8 cellular contexts compared by ENCODE assay signal in genomic region chr2:236352761-236353593, GRCh38.
A peak's percentile ranks its signal among the peaks of the same experiment; 100 is the strongest.
DNase-seq lines count a peak whose midpoint lies in the region; ATAC-seq and TF ChIP-seq lines count a peak whose summit lies in the region.

No MANE protein-coding gene starts in this region.

- 19 to 24% methylated on average over 11 to 14 of the region's 14 CpGs for WGBS in endodermal cell (ENCODE audit: insufficient coverage in 1 of 2, insufficient read length in 1 of 2), 2 experiments

- in situ Hi-C loops in Caki2 (cut with HindIII; ENCODE audit: low pct_unique_long_range_greater_than_20kb, low sequenced_read_pairs): no loop called here

- CTCF ChIA-PET in HEK293 (lab: Yijun Ruan, JAX): interaction anchor here (0.6 to 3.6 kb wide), 35 partner anchors 9 to 909 kb away, joined by 3 to 37 read pairs (median 4); partner anchors contain the start of gene COPS8

- H3K9ac ChIP-seq in endodermal cell (ENCODE audit: extremely low read depth, low read length, poor library complexity, severe bottlenecking): no peak overlapping the region

- H3K9me3 ChIP-seq in HEK293 (ENCODE audit: control insufficient read depth, insufficient read depth, low read depth, low read length): no peaks in the 10 kb centered on the region
- H3K9me3 ChIP-seq in endodermal cell (ENCODE audit: control insufficient read depth, low read length): no peaks in the 10 kb centered on the region

- H3K4me3 ChIP-seq in HEK293 (ENCODE audit: low read depth, low read length) (no peak overlapping the region), endodermal cell (ENCODE audit: low read length) (no peak overlapping the region)

- H3K4me1 ChIP-seq in HEK293 (ENCODE audit: control insufficient read depth, insufficient read depth, low read length): no peaks in the 10 kb centered on the region
- no peaks in the 10 kb centered on the region for H3K4me1 ChIP-seq in endodermal cell (ENCODE audit: control insufficient read depth, insufficient read depth, low read length)

- H3K4me3 Mint-ChIP-seq in endodermal cell: no peak overlapping the region
- no peak overlapping the region for H3K4me3 Mint-ChIP-seq in nephron progenitor cell
- H3K4me3 Mint-ChIP-seq in activated naive CD8-positive, alpha-beta T cell treated with anti-CD3 and anti-CD28 coated beads, Interleukin-2, amount 50 U/mL, for 24 hours: no peak overlapping the region

- H3K27me3 Mint-ChIP-seq in endodermal cell (ENCODE audit: insufficient read depth) (no peaks in the 10 kb centered on the region), nephron progenitor cell (ENCODE audit: low read depth, poor library complexity) (peaks cover 6% of the 10 kb centered on the region)
- H3K27me3 Mint-ChIP-seq in activated naive CD8-positive, alpha-beta T cell treated with anti-CD3 and anti-CD28 coated beads, Interleukin-2, amount 50 U/mL, for 24 hours: peaks cover 2% of the 10 kb centered on the region

- ATAC-seq in HG02763 (IDR thresholded peaks at IDR 0.05; ENCODE audit: unreplicated experiment): no peak
- ATAC-seq in activated naive CD8-positive, alpha-beta T cell treated with anti-CD3 and anti-CD28 coated beads, Interleukin-2, amount 50 U/mL, for 24 hours: no peak

- no peaks in the 10 kb centered on the region for H3K27me3 ChIP-seq in endodermal cell (ENCODE audit: control insufficient read depth, insufficient read depth, low read length, poor library complexity, severe bottlenecking)

- peak; percentile 37; the same call in 1 of the 2 replicates for TF ChIP-seq CTCF in HEK293 (tag by site-specific recombination; IDR thresholded peaks at IDR 0.05)
- peak; percentile 94 for TF ChIP-seq CTCF in endodermal cell (conservative IDR thresholded peaks at IDR 0.05)
- TF ChIP-seq CTCF in nephron progenitor cell (IDR thresholded peaks at IDR 0.05): peak; percentile 91

- DNase-seq in Caki2 (ENCODE audit: low read depth) (peak; percentile 12), RKO (ENCODE audit: low spot score) (peak; percentile 46), endodermal cell (no peak), nephron progenitor cell (no peak), middle frontal gyrus (ENCODE audit: extremely low spot score, low spot score) (no peak)
- DNase-seq in activated naive CD8-positive, alpha-beta T cell treated with anti-CD3 and anti-CD28 coated beads, Interleukin-2, amount 50 U/mL, for 24 hours: no peak

- H3K36me3 Mint-ChIP-seq in endodermal cell (ENCODE audit: low read depth) (peaks cover 2% of the 10 kb centered on the region), nephron progenitor cell (ENCODE audit: low read depth) (no peaks in the 10 kb centered on the region)
- no peaks in the 10 kb centered on the region for H3K36me3 Mint-ChIP-seq in activated naive CD8-positive, alpha-beta T cell treated with anti-CD3 and anti-CD28 coated beads, Interleukin-2, amount 50 U/mL, for 24 hours (ENCODE audit: low read depth)

- peaks cover 8% of the 10 kb centered on the region for H3K4me1 Mint-ChIP-seq in endodermal cell
- no peaks in the 10 kb centered on the region for H3K4me1 Mint-ChIP-seq in nephron progenitor cell
- peaks cover 2% of the 10 kb centered on the region for H3K4me1 Mint-ChIP-seq in activated naive CD8-positive, alpha-beta T cell treated with anti-CD3 and anti-CD28 coated beads, Interleukin-2, amount 50 U/mL, for 24 hours

- H3K27ac Mint-ChIP-seq in endodermal cell (no peak overlapping the region), nephron progenitor cell (no peak overlapping the region)
- no peak overlapping the region for H3K27ac Mint-ChIP-seq in activated naive CD8-positive, alpha-beta T cell treated with anti-CD3 and anti-CD28 coated beads, Interleukin-2, amount 50 U/mL, for 24 hours

- H3K36me3 ChIP-seq in HEK293 (ENCODE audit: control insufficient read depth in 2 of 2, insufficient read depth in 1 of 2, low read length in 2 of 2) (no peaks in the 10 kb centered on the region), endodermal cell (ENCODE audit: control insufficient read depth, insufficient read depth, low read length) (no peaks in the 10 kb centered on the region)

- H3K9me3 Mint-ChIP-seq in endodermal cell: no peaks in the 10 kb centered on the region
- H3K9me3 Mint-ChIP-seq in nephron progenitor cell: no peaks in the 10 kb centered on the region
- no peaks in the 10 kb centered on the region for H3K9me3 Mint-ChIP-seq in activated naive CD8-positive, alpha-beta T cell treated with anti-CD3 and anti-CD28 coated beads, Interleukin-2, amount 50 U/mL, for 24 hours

- POLR2A ChIA-PET in HEK293 (lab: Yijun Ruan, JAX): no interaction called here

- H3K27ac ChIP-seq in HEK293 (ENCODE audit: extremely low read depth, low read depth, low read length): no peak overlapping the region
- H3K27ac ChIP-seq in endodermal cell (ENCODE audit: low read depth, low read length): no peak overlapping the region

TF ChIP-seq in HEK293, 187 proteins besides CTCF, POLR2A, EP300 and RAD21:
- TF ChIP-seq ZNF654 (tag by site-specific recombination; IDR thresholded peaks at IDR 0.05; ENCODE audit: low read depth) (peak; percentile 73), PATZ1 (tag by site-specific recombination; IDR thresholded peaks at IDR 0.05) (no peak), ZIC2 (tag by site-specific recombination; IDR thresholded peaks at IDR 0.05) (peak; percentile 15; the same call in 1 of the 2 replicates)

Comparison
In these comparisons a context has a peak if more than half of its experiments do, and no peak if none do; other contexts are left out.
1. DNase-seq: peak in Caki2 (single experiment) and RKO (single experiment); none in endodermal cell (single experiment), nephron progenitor cell (single experiment), middle frontal gyrus (single experiment) and activated naive CD8-positive, alpha-beta T cell treated with anti-CD3 and anti-CD28 coated beads, Interleukin-2, amount 50 U/mL, for 24 hours (single experiment).
2. CTCF ChIP-seq: peak in every context shown above with its lines; median percentile 94 in endodermal cell; 91 in nephron progenitor cell; 37 in HEK293.